ENCODE assay signal across 8 cellular contexts in the genomic region with DNA sequence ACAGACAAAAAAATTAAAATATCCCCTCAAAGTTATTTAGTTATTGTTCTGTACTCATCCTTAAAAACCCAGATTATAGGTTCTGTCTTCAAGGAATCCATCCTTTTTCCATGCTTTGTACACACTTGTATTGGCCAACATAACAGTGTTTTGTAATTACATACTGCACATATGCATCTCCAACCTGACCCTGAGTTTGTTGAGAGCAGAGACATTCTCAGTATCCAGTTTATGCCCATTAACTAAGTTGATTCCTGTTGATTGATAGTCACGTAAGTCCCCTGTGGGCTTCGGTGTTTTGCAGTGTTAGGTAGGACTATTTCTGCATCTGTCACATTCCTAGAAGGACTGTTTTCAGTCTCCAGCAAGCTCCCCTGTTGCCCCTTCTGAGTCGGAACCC. TPM values are rescaled to one million over a fixed set of nuclear protein-coding genes. Genes with fewer than 3 reads are reported as not detected.
"Had no signal": no experiment of that assay in that cellular context is flagged by ENCODE, and none has a peak within 500 bp of the region (broad histone marks: within the 10 kb centered on the region; RNA-seq: fewer than 3 reads in every experiment).

No MANE protein-coding gene starts in this region.

- FAIRE-seq: HTR-8/SVneo had no signal

- H3K9me3 ChIP-seq: HAP-1 had no signal

- DNase-seq: GOT3, H7, HFFc6, KBM-7 had no signal

- H3K4me3 ChIP-seq: HAP-1 had no signal

- H3K36me3 ChIP-seq: HAP-1 had no signal

- H3K4me1 ChIP-seq: HAP-1 had no signal

RNA-seq across cellular contexts. Expression of a gene that starts 33.6 kb away (rescaled TPM):
- total RNA-seq: HFFc6, HT-29 had no signal
- polyA plus RNA-seq: IgD-negative memory B cell had no signal
